Comparison of ENCODE assay signal across 1 cellular context in the genomic region with DNA sequence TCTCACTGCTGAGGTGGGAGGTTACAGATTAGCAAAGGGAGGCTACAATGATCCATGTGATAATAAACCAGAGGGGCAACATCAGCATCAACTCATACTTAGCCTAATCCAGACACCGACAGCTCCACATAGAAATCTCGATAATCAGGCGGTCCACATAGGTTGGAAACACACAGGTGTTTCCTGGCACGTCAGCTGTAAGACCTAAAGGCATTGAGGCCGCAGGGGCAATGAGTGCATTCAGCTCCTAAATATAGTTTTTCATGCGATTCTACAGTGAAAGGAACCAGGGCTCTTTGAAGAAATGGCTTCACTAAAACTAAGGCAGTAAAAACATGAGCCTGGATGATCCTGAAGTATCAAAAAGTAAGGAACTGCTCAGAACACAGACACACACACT.
TF ChIP-seq lines count a peak whose summit lies in the region.

No MANE protein-coding gene starts in this region.

TF ChIP-seq in H1, 55 proteins besides CTCF, POLR2A, EP300 and RAD21 (continued from another document):
- TF ChIP-seq, protein P1, sequence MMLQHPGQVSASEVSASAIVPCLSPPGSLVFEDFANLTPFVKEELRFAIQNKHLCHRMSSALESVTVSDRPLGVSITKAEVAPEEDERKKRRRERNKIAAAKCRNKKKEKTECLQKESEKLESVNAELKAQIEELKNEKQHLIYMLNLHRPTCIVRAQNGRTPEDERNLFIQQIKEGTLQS (IDR thresholded peaks at IDR 0.05; ENCODE audit: insufficient read depth, low read depth, low read length) = no peak
- TF ChIP-seq JUND (IDR thresholded peaks at IDR 0.05; ENCODE audit: low read length) = no peak
- TF ChIP-seq SRF (IDR thresholded peaks at IDR 0.05; ENCODE audit: low read depth, low read length) = no peak
- TF ChIP-seq NRF1 (IDR thresholded peaks at IDR 0.05; ENCODE audit: low read depth, low read length) = no peak
- TF ChIP-seq CBX5 (IDR thresholded peaks at IDR 0.05; ENCODE audit: low read depth, low read length) = no peak
- TF ChIP-seq TAF7 (optimal IDR thresholded peaks at IDR 0.05; ENCODE audit: borderline replicate concordance, low read depth, low read length) = no peak
- no peak for TF ChIP-seq KDM4A (IDR thresholded peaks at IDR 0.05; ENCODE audit: low read depth, low read length, severe bottlenecking)
- no peak for TF ChIP-seq EGR1 (IDR thresholded peaks at IDR 0.05; ENCODE audit: borderline replicate concordance, low read depth, low read length)
- no peak for TF ChIP-seq SP1 (IDR thresholded peaks at IDR 0.05; ENCODE audit: low read depth, low read length)
